Comparison of ENCODE assay signal across 8 cellular contexts in genomic region chr5:20972419-20972925, GRCh38.
DNase-seq lines count a peak whose midpoint lies in the region; ATAC-seq and TF ChIP-seq lines count a peak whose summit lies in the region.

No MANE protein-coding gene starts in this region.

- H3K27me3 Mint-ChIP-seq in activated T-cell treated with anti-CD3 and anti-CD28 coated beads, Interleukin-2, amount 50 U/mL, for 24 hours = no peaks in the 10 kb centered on the region

- no peak overlapping the region for H3K4me2 ChIP-seq in mesendoderm (ENCODE audit: low read length)

- no peak overlapping the region for H3K4me3 Mint-ChIP-seq in activated T-cell treated with anti-CD3 and anti-CD28 coated beads, Interleukin-2, amount 50 U/mL, for 24 hours

- no peak overlapping the region for H3K4ac ChIP-seq in mesendoderm (ENCODE audit: low read depth, low read length)

- WGBS in mesendoderm (ENCODE audit: extremely low coverage, insufficient coverage, low lambda C conversion rate) = no CpG with 5 or more reads among the region's 7 CpGs

- peak; percentile 81 for ATAC-seq in HG02798 (IDR thresholded peaks at IDR 0.05; ENCODE audit: poor library complexity, unreplicated experiment)

- H2BK5ac ChIP-seq in mesendoderm (ENCODE audit: low read length) = peak overlapping the region; percentile 47

- H3K36me3 Mint-ChIP-seq in activated T-cell treated with anti-CD3 and anti-CD28 coated beads, Interleukin-2, amount 50 U/mL, for 24 hours (ENCODE audit: low read depth) = no peaks in the 10 kb centered on the region

- H3K27ac Mint-ChIP-seq in activated T-cell treated with anti-CD3 and anti-CD28 coated beads, Interleukin-2, amount 50 U/mL, for 24 hours = no peak overlapping the region

- no peaks in the 10 kb centered on the region for H3K27me3 ChIP-seq in mesendoderm (ENCODE audit: insufficient read depth, low read length, poor library complexity)

- peaks cover 12% of the 10 kb centered on the region for H3K9me3 Mint-ChIP-seq in activated T-cell treated with anti-CD3 and anti-CD28 coated beads, Interleukin-2, amount 50 U/mL, for 24 hours

- H3K18ac ChIP-seq in mesendoderm (ENCODE audit: low read length) = no peak overlapping the region

- no peak overlapping the region for H3K23ac ChIP-seq in mesendoderm (ENCODE audit: low read length)

- H3K36me3 ChIP-seq in mesendoderm (ENCODE audit: control insufficient read depth, insufficient read depth, low read length) = no peaks in the 10 kb centered on the region

- peak overlapping the region; percentile 20 for H3K9ac ChIP-seq in mesendoderm (ENCODE audit: low read length)

- H3K4me3 ChIP-seq in GM12865 (ENCODE audit: low read depth, low read length) = no peak overlapping the region; the same call in 1 of the 2 replicates
- H3K4me3 ChIP-seq in coronary artery = peak overlapping the region; percentile 61
- no peak overlapping the region for H3K4me3 ChIP-seq in mesendoderm (ENCODE audit: low read length)

- DNase-seq in GM12865 (ENCODE audit: low read depth) (peak; percentile 1), NCI-H748 (lab: John Stamatoyannopoulos, UW; ENCODE audit: unreplicated experiment) (peak; percentile 87), coronary artery (ENCODE audit: low spot score) (peak; percentile 77), mesendoderm (peak; percentile 83)
- DNase-seq in activated T-cell treated with anti-CD3 and anti-CD28 coated beads, Interleukin-2, amount 50 U/mL, for 24 hours = no peak
- no peak for DNase-seq in stimulated activated CD4-positive, alpha-beta T cell treated with anti-CD3 and anti-CD28 coated beads, Interleukin-2, amount 100 ng/mL, for 48 hours
- no peak for DNase-seq in effector CD4-positive, alpha-beta T cell

- peak overlapping the region; percentile 54 for H3K56ac ChIP-seq in mesendoderm (ENCODE audit: low read length)

- peak overlapping the region; percentile 76 for H2BK120ac ChIP-seq in mesendoderm (ENCODE audit: low read depth, low read length)

- H4K8ac ChIP-seq in mesendoderm (ENCODE audit: low read depth, low read length) = no peak overlapping the region

- no peak overlapping the region for H2AK5ac ChIP-seq in mesendoderm (ENCODE audit: low read length)

- H2BK15ac ChIP-seq in mesendoderm (replicated peaks; ENCODE audit: low read depth) = no peak overlapping the region

- H3K79me1 ChIP-seq in mesendoderm (ENCODE audit: low read length) = no peaks in the 10 kb centered on the region

- H3K27ac ChIP-seq in coronary artery = peak overlapping the region in 1 of 2 donors; percentile 19
- no peak overlapping the region for H3K27ac ChIP-seq in mesendoderm (ENCODE audit: low read depth, low read length)

- no peaks in the 10 kb centered on the region for H3K4me1 Mint-ChIP-seq in activated T-cell treated with anti-CD3 and anti-CD28 coated beads, Interleukin-2, amount 50 U/mL, for 24 hours (ENCODE audit: low read depth)

- no peaks in the 10 kb centered on the region for H3K79me2 ChIP-seq in mesendoderm (ENCODE audit: control insufficient read depth, insufficient read depth, low read length)

- H4K5ac ChIP-seq in mesendoderm (ENCODE audit: low read length) = no peak overlapping the region

- H3K4me1 ChIP-seq in mesendoderm (ENCODE audit: control insufficient read depth, low read depth, low read length) = peaks cover 2% of the 10 kb centered on the region

- no peak for TF ChIP-seq CTCF in GM12865 (IDR thresholded peaks at IDR 0.05; ENCODE audit: insufficient read depth, low read depth, low read length, missing control alignments)
- TF ChIP-seq CTCF in coronary artery (IDR thresholded peaks at IDR 0.05) = peak; percentile 51

Comparison
In these comparisons a context has a peak if more than half of its experiments do, and no peak if none do; other contexts are left out.
1. DNase-seq: peak in GM12865 (single experiment), NCI-H748 (single experiment), coronary artery (single experiment) and mesendoderm (single experiment); none in activated T-cell treated with anti-CD3 and anti-CD28 coated beads, Interleukin-2, amount 50 U/mL, for 24 hours (single experiment), stimulated activated CD4-positive, alpha-beta T cell treated with anti-CD3 and anti-CD28 coated beads, Interleukin-2, amount 100 ng/mL, for 48 hours (0 of 2) and effector CD4-positive, alpha-beta T cell (single experiment).